Comparison of ENCODE assay signal across 20 cellular contexts in genomic region chr1:66525086-66525485, GRCh38. TPM values are rescaled to one million over a fixed set of nuclear protein-coding genes. Genes with fewer than 3 reads are reported as not detected.
DNase-seq lines count a peak whose midpoint lies in the region; ATAC-seq lines count a peak whose summit lies in the region.
"Had no signal": no experiment of that assay in that cellular context is flagged by ENCODE, and none has a peak within 500 bp of the region (broad histone marks: within the 10 kb centered on the region; RNA-seq: fewer than 3 reads in every experiment).

No MANE protein-coding gene starts in this region.

- ATAC-seq in GM21528 (IDR thresholded peaks at IDR 0.05; ENCODE audit: low FRiP score, unreplicated experiment) (no peak), GM21367 (IDR thresholded peaks at IDR 0.05; ENCODE audit: unreplicated experiment) (no peak)
- ATAC-seq: GM23338 had no signal

- peak; percentile 33 for DNase-seq in NCI-H82 (lab: John Stamatoyannopoulos, UW)
- no peak for DNase-seq in NCI-H82 treated with DMSO at 0.1 percent for 48 hours (lab: John Stamatoyannopoulos, UW; ENCODE audit: unreplicated experiment)
- peak; percentile 25 for DNase-seq in M059J (ENCODE audit: low read depth)
- DNase-seq in kidney tubule cell (ENCODE audit: low spot score), result peak; percentile 51
- DNase-seq in NCI-H2227 (lab: John Stamatoyannopoulos, UW; ENCODE audit: unreplicated experiment), result no peak
- DNase-seq: ACHN; AML-193; BE2C; CD4-positive, alpha-beta T cell; CD8-positive, alpha-beta memory T cell; DMS53; DMS79 treated with DMSO at 0.1 percent for 48 hours; GF-D8; H9; HFFc6 had no signal

RNA-seq across cellular contexts. Expression of gene SGIP1, which starts 8.9 kb away (rescaled TPM):
- total RNA-seq in M059J (2014; rRNA removed; shearing (Covaris generic)), result 3.9 and 5.8 TPM in 2 replicates
- total RNA-seq: CD8-positive, alpha-beta memory T cell; Daoy; G401 had no signal

Comparison
In these comparisons a context has a peak if more than half of its experiments do, and no peak if none do; other contexts are left out.
1. DNase-seq: peak in NCI-H82 (single experiment), M059J (single experiment) and kidney tubule cell (single experiment); none in NCI-H82 treated with DMSO at 0.1 percent for 48 hours (single experiment) and NCI-H2227 (single experiment).